ENCODE assay signal across 8 cellular contexts in genomic region chr12:15532364-15532977, GRCh38.
A peak's percentile ranks its signal among the peaks of the same experiment; 100 is the strongest.
DNase-seq lines count a peak whose midpoint lies in the region; ATAC-seq, FAIRE-seq and TF ChIP-seq lines count a peak whose summit lies in the region.

No MANE protein-coding gene starts in this region.

- no peaks in the 10 kb centered on the region for H3K4me1 Mint-ChIP-seq in astrocyte (ENCODE audit: low read depth, unreplicated experiment)

- H3K4me2 ChIP-seq in astrocyte (ENCODE audit: low read length): no peak overlapping the region

- no peaks in the 10 kb centered on the region; the same call in 1 of the 2 replicates for H3K36me3 ChIP-seq in SJCRH30
- no peaks in the 10 kb centered on the region for H3K36me3 ChIP-seq in astrocyte (ENCODE audit: insufficient read depth, low read length)

- no peaks in the 10 kb centered on the region for H3K9me3 ChIP-seq in SJCRH30 (replicated peaks)
- no peaks in the 10 kb centered on the region for H3K9me3 ChIP-seq in astrocyte (ENCODE audit: insufficient read depth, low read depth, low read length)

- no peak overlapping the region for H3K9ac ChIP-seq in astrocyte (ENCODE audit: low read length)

- peak; percentile 66 for TF ChIP-seq CTCF in astrocyte (IDR thresholded peaks at IDR 0.05; ENCODE audit: insufficient read depth, low read depth, low read length)

- no peaks in the 10 kb centered on the region for H4K20me1 ChIP-seq in astrocyte (ENCODE audit: insufficient read depth, low read length)

- no peak overlapping the region for H3K27ac ChIP-seq in SJCRH30
- H3K27ac ChIP-seq in astrocyte (ENCODE audit: low read depth, low read length): no peak overlapping the region

- H3K27me3 ChIP-seq in SJCRH30 (no peaks in the 10 kb centered on the region), astrocyte (ENCODE audit: insufficient read depth, low read length) (no peaks in the 10 kb centered on the region)

- H3K4me3 ChIP-seq in SJCRH30 (no peak overlapping the region), astrocyte (ENCODE audit: insufficient read depth, low read depth, low read length) (no peak overlapping the region)

- no peaks in the 10 kb centered on the region for H3K27me3 Mint-ChIP-seq in astrocyte (ENCODE audit: low read depth, unreplicated experiment)

- H2AFZ ChIP-seq in astrocyte (ENCODE audit: low read depth, low read length): no peak overlapping the region

- DNase-seq in DMS114 treated with DMSO at 0.1 percent for 48 hours (lab: John Stamatoyannopoulos, UW; ENCODE audit: unreplicated experiment) (peak; percentile 15), SJCRH30 (peak; percentile 48 to 83), astrocyte (ENCODE audit: low read depth) (peak; percentile 53), islet precursor cell (peak; percentile 75), retina (no peak)
- DNase-seq in stimulated activated CD4-positive, alpha-beta T cell treated with anti-CD3 and anti-CD28 coated beads, TNF-alpha, amount 100 ng/mL, for 1 hour (ENCODE audit: low read depth in 3 of 3, low spot score in 1 of 3): peak in 2 of 3 donors; percentile 31 to 37

- H3K4me1 ChIP-seq in SJCRH30 (no peaks in the 10 kb centered on the region), astrocyte (ENCODE audit: insufficient read depth, low read length) (peaks cover 2% of the 10 kb centered on the region)

- FAIRE-seq in astrocyte (lab: Jason Lieb, UNC): peak; percentile 91

- H3K4me3 Mint-ChIP-seq in astrocyte (ENCODE audit: unreplicated experiment): no peak overlapping the region

- ATAC-seq in GM19455 (IDR thresholded peaks at IDR 0.05; ENCODE audit: unreplicated experiment) (peak; percentile 69), HG03469 (IDR thresholded peaks at IDR 0.05; ENCODE audit: unreplicated experiment) (peak; percentile 77)

- H3K79me2 ChIP-seq in astrocyte (ENCODE audit: insufficient read depth, low read length): no peaks in the 10 kb centered on the region

- no peak overlapping the region for H3K27ac Mint-ChIP-seq in astrocyte (ENCODE audit: unreplicated experiment)

- no peaks in the 10 kb centered on the region for H3K36me3 Mint-ChIP-seq in astrocyte (ENCODE audit: low read depth, unreplicated experiment)

- H3K9me3 Mint-ChIP-seq in astrocyte (ENCODE audit: unreplicated experiment): peaks cover 2% of the 10 kb centered on the region
